Comparison of ENCODE assay signal across 8 cellular contexts in the genomic region with DNA sequence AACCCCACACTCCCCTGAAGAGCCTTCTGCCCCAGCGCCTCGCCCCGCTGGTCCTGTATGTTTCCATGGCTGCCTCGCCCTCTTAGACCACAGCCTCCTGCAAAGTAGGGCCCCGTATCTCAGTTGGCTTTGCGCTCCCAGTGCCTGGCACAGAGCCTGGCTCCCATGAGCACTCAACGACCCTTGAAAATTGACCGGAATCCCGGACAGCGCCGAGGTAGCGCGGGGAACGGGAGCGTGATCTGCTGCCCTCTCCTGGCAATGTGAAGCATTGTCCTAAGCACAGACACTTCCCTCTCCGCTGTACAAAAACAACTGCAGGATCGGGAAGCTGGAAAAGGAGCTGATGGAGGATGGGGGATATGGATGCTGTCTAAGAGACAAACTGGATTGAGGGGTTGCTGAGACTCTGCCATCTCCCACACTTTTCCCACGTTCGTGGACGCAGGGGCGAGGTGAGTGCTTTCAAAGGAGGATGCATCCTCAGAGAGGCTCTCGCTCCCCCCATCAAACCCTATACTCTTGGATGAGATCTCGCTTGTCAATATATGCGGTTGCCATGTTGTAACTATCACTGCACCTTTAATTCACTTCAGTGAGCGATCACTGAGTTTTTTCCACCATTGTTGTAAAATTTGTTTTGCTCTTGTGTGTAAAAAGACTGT. TPM values are rescaled to one million over a fixed set of nuclear protein-coding genes. Genes with fewer than 3 reads are reported as not detected.
A peak's percentile ranks its signal among the peaks of the same experiment; 100 is the strongest.
DNase-seq lines count a peak whose midpoint lies in the region; ATAC-seq and TF ChIP-seq lines count a peak whose summit lies in the region.

No MANE protein-coding gene starts in this region.

- DNase-seq in D341Med (ENCODE audit: low spot score), result peak; percentile 85
- DNase-seq in RWPE1 (ENCODE audit: low spot score), result peak; percentile 51
- DNase-seq in activated naive CD8-positive, alpha-beta T cell treated with anti-CD3 and anti-CD28 coated beads for 36 hours, result peak; percentile 32
- DNase-seq in glutamatergic neuron, result peak; percentile 76
- peak; percentile 84 for DNase-seq in osteocyte (ENCODE audit: extremely low spot score, unreplicated experiment)
- no peak for DNase-seq in SKM-1 treated with dmso at 0.1 percent for 144 hours (lab: John Stamatoyannopoulos, UW; ENCODE audit: unreplicated experiment)

- peaks cover 6 to 12% (median 10%) of the 10 kb centered on the region in 3 donors for H3K4me1 Mint-ChIP-seq in IgD-negative memory B cell
- H3K4me1 Mint-ChIP-seq in activated naive CD8-positive, alpha-beta T cell treated with anti-CD3 and anti-CD28 coated beads for 36 hours, result peaks cover 11% of the 10 kb centered on the region
- H3K4me1 Mint-ChIP-seq in glutamatergic neuron (ENCODE audit: low read depth, unreplicated experiment), result peaks cover 17% of the 10 kb centered on the region
- peaks cover 9% of the 10 kb centered on the region for H3K4me1 Mint-ChIP-seq in osteocyte (ENCODE audit: unreplicated experiment)

- TF ChIP-seq CTCF in RWPE1 (conservative IDR thresholded peaks at IDR 0.05; ENCODE audit: low read depth) (peak; percentile 78), glutamatergic neuron (IDR thresholded peaks at IDR 0.05; ENCODE audit: partially characterized antibody, unreplicated experiment) (peak; percentile 84), osteocyte (IDR thresholded peaks at IDR 0.05) (peak; percentile 91)

- no peaks in the 10 kb centered on the region for H3K9me3 Mint-ChIP-seq in IgD-negative memory B cell
- no peaks in the 10 kb centered on the region for H3K9me3 Mint-ChIP-seq in activated naive CD8-positive, alpha-beta T cell treated with anti-CD3 and anti-CD28 coated beads for 36 hours
- no peaks in the 10 kb centered on the region for H3K9me3 Mint-ChIP-seq in glutamatergic neuron (ENCODE audit: unreplicated experiment)
- no peaks in the 10 kb centered on the region for H3K9me3 Mint-ChIP-seq in osteocyte (ENCODE audit: unreplicated experiment)

- H3K27me3 Mint-ChIP-seq in IgD-negative memory B cell (peaks cover 18% of the 10 kb centered on the region), glutamatergic neuron (ENCODE audit: unreplicated experiment) (no peaks in the 10 kb centered on the region), osteocyte (ENCODE audit: unreplicated experiment) (peaks cover 53% of the 10 kb centered on the region)
- peaks cover 11% of the 10 kb centered on the region for H3K27me3 Mint-ChIP-seq in activated naive CD8-positive, alpha-beta T cell treated with anti-CD3 and anti-CD28 coated beads for 36 hours

- H3K4me3 Mint-ChIP-seq in IgD-negative memory B cell (peak overlapping the region; percentile 39 to 96 (median 86)), glutamatergic neuron (ENCODE audit: unreplicated experiment) (peak overlapping the region; percentile 67), osteocyte (ENCODE audit: unreplicated experiment) (peak overlapping the region; percentile 48)
- peak overlapping the region; percentile 66 for H3K4me3 Mint-ChIP-seq in activated naive CD8-positive, alpha-beta T cell treated with anti-CD3 and anti-CD28 coated beads for 36 hours

- CTCF ChIA-PET in RWPE1 (lab: Yijun Ruan, JAX), result interaction anchor here (0.6 to 2.5 kb wide), 10 partner anchors 10 to 390 kb away, joined by 3 to 13 read pairs (median 4); no protein-coding TSS in a partner anchor

- H3K27ac ChIP-seq in RWPE1, result no peak overlapping the region

- H3K36me3 Mint-ChIP-seq in IgD-negative memory B cell, result peaks cover under 1% of the 10 kb centered on the region
- H3K36me3 Mint-ChIP-seq in activated naive CD8-positive, alpha-beta T cell treated with anti-CD3 and anti-CD28 coated beads for 36 hours, result no peaks in the 10 kb centered on the region
- no peaks in the 10 kb centered on the region for H3K36me3 Mint-ChIP-seq in glutamatergic neuron (ENCODE audit: unreplicated experiment)
- H3K36me3 Mint-ChIP-seq in osteocyte (ENCODE audit: unreplicated experiment), result no peaks in the 10 kb centered on the region

- POLR2A ChIA-PET in RWPE1 (lab: Yijun Ruan, JAX; ENCODE audit: low non-redundant PET), result no interaction called here

- ATAC-seq in GM18511 (IDR thresholded peaks at IDR 0.05; ENCODE audit: unreplicated experiment), result no peak

- H3K27ac Mint-ChIP-seq in IgD-negative memory B cell, result no peak overlapping the region
- H3K27ac Mint-ChIP-seq in activated naive CD8-positive, alpha-beta T cell treated with anti-CD3 and anti-CD28 coated beads for 36 hours, result no peak overlapping the region
- H3K27ac Mint-ChIP-seq in glutamatergic neuron (ENCODE audit: unreplicated experiment), result no peak overlapping the region
- H3K27ac Mint-ChIP-seq in osteocyte (ENCODE audit: unreplicated experiment), result no peak overlapping the region

RNA-seq across cellular contexts. Expression of a gene that starts 10.7 kb away (rescaled TPM):
- polyA plus RNA-seq in IgD-negative memory B cell, result 31.9 TPM
- total RNA-seq in activated naive CD8-positive, alpha-beta T cell treated with anti-CD3 and anti-CD28 coated beads for 36 hours, result 100 to 1,000 TPM; 225 to 236 TPM
- total RNA-seq in glutamatergic neuron (ENCODE audit: unreplicated experiment), result 57.5 TPM
- total RNA-seq in osteocyte, result 42.1 and 43.3 TPM in 2 replicates

RNA-seq across cellular contexts. Expression of a gene that starts 28.4 kb away (rescaled TPM):
- 57.9 TPM for polyA plus RNA-seq in IgD-negative memory B cell
- 10 to 100 TPM; 24.6 to 25.5 TPM for total RNA-seq in activated naive CD8-positive, alpha-beta T cell treated with anti-CD3 and anti-CD28 coated beads for 36 hours
- total RNA-seq in glutamatergic neuron (ENCODE audit: unreplicated experiment), result 37.4 TPM
- 24.7 and 35.4 TPM in 2 replicates for total RNA-seq in osteocyte

RNA-seq across cellular contexts. Expression of a gene that starts 50.8 kb away (rescaled TPM):
- 1.7 TPM for polyA plus RNA-seq in IgD-negative memory B cell
- total RNA-seq in activated naive CD8-positive, alpha-beta T cell treated with anti-CD3 and anti-CD28 coated beads for 36 hours, result not detected
- total RNA-seq in glutamatergic neuron (ENCODE audit: unreplicated experiment) (not detected), osteocyte (0.13 TPM in 1 of 2 replicates, not detected in the other)
